In genomic region chr3:37921025-37921424, GRCh38 we compare ENCODE assay signal across 19 cellular contexts.
"Had no signal": no experiment of that assay in that cellular context is flagged by ENCODE, and none has a peak within 500 bp of the region (broad histone marks: within the 10 kb centered on the region; RNA-seq: fewer than 3 reads in every experiment).

No MANE protein-coding gene starts in this region.

- H3K36me3 ChIP-seq: esophagus squamous epithelium, lower lobe of right lung had no signal

- H3K27ac ChIP-seq: esophagus squamous epithelium, hepatocyte, lower lobe of right lung had no signal

- ATAC-seq: activated CD4-positive, alpha-beta T cell treated with anti-CD3 and anti-CD28 coated beads for 36 hours; lower lobe of right lung; natural killer cell treated with Interleukin-12 subunit alpha and Interleukin-12 subunit beta and Interleukin-15 and Interleukin-18, amount 100 ng/mL, for 72 hours had no signal

- H3K9me3 ChIP-seq: esophagus squamous epithelium, lower lobe of right lung had no signal

- H3K4me3 Mint-ChIP-seq: activated CD4-positive, alpha-beta T cell treated with anti-CD3 and anti-CD28 coated beads for 36 hours; activated naive CD4-positive, alpha-beta T cell treated with anti-CD3 and anti-CD28 coated beads, Interleukin-2, amount 50 U/mL, for 24 hours; natural killer cell treated with Interleukin-12 subunit alpha and Interleukin-12 subunit beta and Interleukin-15 and Interleukin-18, amount 100 ng/mL, for 72 hours; stimulated activated naive CD8-positive, alpha-beta T cell treated with anti-CD3 and anti-CD28 coated beads, Interleukin-15, Interleukin-2, amounts not matched to agents 100 ng/mL and 50 ng/mL, for 24 hours; T-helper 2 cell treated with Interferon-gamma antibody and Interleukin-4, amounts not matched to agents 5 μg/mL and 100 μg/mL, for 36 hours; type B pancreatic cell had no signal

- H3K9me3 Mint-ChIP-seq: activated naive CD4-positive, alpha-beta T cell treated with anti-CD3 and anti-CD28 coated beads, Interleukin-2, amount 50 U/mL, for 24 hours; natural killer cell treated with Interleukin-12 subunit alpha and Interleukin-12 subunit beta and Interleukin-15 and Interleukin-18, amount 100 ng/mL, for 72 hours; stimulated activated naive CD8-positive, alpha-beta T cell treated with anti-CD3 and anti-CD28 coated beads, Interleukin-15, Interleukin-2, amounts not matched to agents 100 ng/mL and 50 ng/mL, for 24 hours; T-helper 2 cell treated with Interferon-gamma antibody and Interleukin-4, amounts not matched to agents 5 μg/mL and 100 μg/mL, for 36 hours; type B pancreatic cell had no signal

- H3K27ac Mint-ChIP-seq: activated CD4-positive, alpha-beta T cell treated with anti-CD3 and anti-CD28 coated beads for 36 hours; activated naive CD4-positive, alpha-beta T cell treated with anti-CD3 and anti-CD28 coated beads, Interleukin-2, amount 50 U/mL, for 24 hours; natural killer cell treated with Interleukin-12 subunit alpha and Interleukin-12 subunit beta and Interleukin-15 and Interleukin-18, amount 100 ng/mL, for 72 hours; progenitor cell of endocrine pancreas; stimulated activated naive CD8-positive, alpha-beta T cell treated with anti-CD3 and anti-CD28 coated beads, Interleukin-15, Interleukin-2, amounts not matched to agents 100 ng/mL and 50 ng/mL, for 24 hours; T-helper 2 cell treated with Interferon-gamma antibody and Interleukin-4, amounts not matched to agents 5 μg/mL and 100 μg/mL, for 36 hours; type B pancreatic cell had no signal

- H3K4me1 Mint-ChIP-seq: activated CD4-positive, alpha-beta T cell treated with anti-CD3 and anti-CD28 coated beads for 36 hours; activated naive CD4-positive, alpha-beta T cell treated with anti-CD3 and anti-CD28 coated beads, Interleukin-2, amount 50 U/mL, for 24 hours had no signal

- H3K4me2 ChIP-seq: hepatocyte had no signal

- H3K27me3 ChIP-seq: esophagus squamous epithelium, hepatocyte had no signal

- H2AFZ ChIP-seq: hepatocyte had no signal

- DNase-seq: activated CD4-positive, alpha-beta T cell treated with anti-CD3 and anti-CD28 coated beads for 36 hours; activated CD4-positive, alpha-beta T cell treated with anti-CD3 and anti-CD28 coated beads, Interleukin-2, amount 50 U/mL, for 48 hours; activated gamma-delta T cell; central memory CD4-positive, alpha-beta T cell; effector CD8-positive, alpha-beta T cell; esophagus squamous epithelium; left cardiac atrium; lower lobe of right lung; stimulated activated CD4-positive, alpha-beta T cell treated with anti-CD3 and anti-CD28 coated beads, Interleukin-15, amount 100 ng/mL, for 24 hours; stimulated activated CD4-positive, alpha-beta T cell treated with anti-CD3 and anti-CD28 coated beads, Interleukin-2, amount 100 ng/mL, for 48 hours; SW 1271 had no signal

- H3K36me3 Mint-ChIP-seq: activated naive CD4-positive, alpha-beta T cell treated with anti-CD3 and anti-CD28 coated beads, Interleukin-2, amount 50 U/mL, for 24 hours; natural killer cell treated with Interleukin-12 subunit alpha and Interleukin-12 subunit beta and Interleukin-15 and Interleukin-18, amount 100 ng/mL, for 72 hours had no signal

- H3K4me3 ChIP-seq: esophagus squamous epithelium, hepatocyte, lower lobe of right lung, skin epidermis had no signal

- H3K27me3 Mint-ChIP-seq: activated CD4-positive, alpha-beta T cell treated with anti-CD3 and anti-CD28 coated beads for 36 hours; activated naive CD4-positive, alpha-beta T cell treated with anti-CD3 and anti-CD28 coated beads, Interleukin-2, amount 50 U/mL, for 24 hours; progenitor cell of endocrine pancreas; stimulated activated naive CD8-positive, alpha-beta T cell treated with anti-CD3 and anti-CD28 coated beads, Interleukin-15, Interleukin-2, amounts not matched to agents 100 ng/mL and 50 ng/mL, for 24 hours; type B pancreatic cell had no signal
